19 cellular contexts compared by ENCODE assay signal in the genomic region with DNA sequence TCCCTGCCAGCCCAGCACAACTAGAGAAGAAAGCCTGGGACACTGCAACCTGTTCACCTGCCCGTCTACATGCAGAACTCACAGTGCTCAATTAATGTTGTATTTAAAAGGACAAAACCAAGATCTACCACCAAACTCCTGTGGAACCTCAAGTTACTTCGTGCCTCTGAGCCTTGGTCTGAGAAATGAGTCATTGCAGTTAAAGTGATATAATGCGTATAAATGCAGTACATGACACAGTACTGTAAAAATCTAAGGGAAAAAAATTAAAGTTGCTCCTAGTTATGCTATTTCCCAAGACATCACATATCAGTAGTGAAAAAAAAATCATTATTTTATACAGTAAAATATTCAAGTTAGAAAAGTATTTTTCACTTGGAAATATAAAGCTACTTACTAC.
DNase-seq lines count a peak whose midpoint lies in the region; ATAC-seq and TF ChIP-seq lines count a peak whose summit lies in the region.
"Had no signal": no experiment of that assay in that cellular context is flagged by ENCODE, and none has a peak within 500 bp of the region (broad histone marks: within the 10 kb centered on the region; RNA-seq: fewer than 3 reads in every experiment).

No MANE protein-coding gene starts in this region.

- no peak overlapping the region for H3K27ac Mint-ChIP-seq in HFFc6
- H3K27ac Mint-ChIP-seq: CD4-positive, alpha-beta memory T cell had no signal

- H3K36me3 Mint-ChIP-seq in HFFc6 (ENCODE audit: low read depth) = no peaks in the 10 kb centered on the region
- H3K36me3 Mint-ChIP-seq: CD4-positive, alpha-beta memory T cell had no signal

- DNase-seq in AG08395 (ENCODE audit: low spot score) = peak; percentile 3
- DNase-seq in HFFc6 = peak; percentile 35
- peak; percentile 1 for DNase-seq in amniotic epithelial cell (ENCODE audit: low read depth)
- peak; percentile 35 for DNase-seq in fibroblast of peridontal ligament (ENCODE audit: extremely low read depth)
- no peak for DNase-seq in NCI-H345 (lab: John Stamatoyannopoulos, UW)
- DNase-seq in SHP77 (lab: John Stamatoyannopoulos, UW) = no peak
- DNase-seq in iPS-NIHi7 (ENCODE audit: extremely low spot score) = no peak
- DNase-seq: 8988T; CD4-positive, alpha-beta memory T cell; DMS153; H7; NCI-H1105; NCI-H1694; NCI-H524; NCI-H82; PC-9; SJCRH30 had no signal

- H3K4me1 Mint-ChIP-seq in HFFc6 (ENCODE audit: low read depth) = peaks cover 14% of the 10 kb centered on the region
- H3K4me1 Mint-ChIP-seq: CD4-positive, alpha-beta memory T cell had no signal

- ATAC-seq in HG02885 (IDR thresholded peaks at IDR 0.05; ENCODE audit: poor library complexity, unreplicated experiment) = no peak
- ATAC-seq: K562 had no signal

- H3K9me3 Mint-ChIP-seq in HFFc6 = peaks cover 5% of the 10 kb centered on the region; the same call in 1 of the 2 replicates

- peaks cover 1% of the 10 kb centered on the region; the same call in 1 of the 2 replicates for H3K27me3 Mint-ChIP-seq in HFFc6 (ENCODE audit: insufficient read depth)
- H3K27me3 Mint-ChIP-seq: CD4-positive, alpha-beta memory T cell had no signal

- no peak overlapping the region for H3K4me3 Mint-ChIP-seq in HFFc6
- H3K4me3 Mint-ChIP-seq: CD4-positive, alpha-beta memory T cell had no signal

- no peak for TF ChIP-seq CTCF in HFFc6 (IDR thresholded peaks at IDR 0.05)

Comparison
In these comparisons a context has a peak if more than half of its experiments do, and no peak if none do; other contexts are left out.
1. DNase-seq: peak in AG08395 (single experiment), HFFc6 (single experiment), amniotic epithelial cell (single experiment) and fibroblast of peridontal ligament (single experiment); none in NCI-H345 (single experiment), SHP77 (0 of 2) and iPS-NIHi7 (single experiment).